In the genomic region with DNA sequence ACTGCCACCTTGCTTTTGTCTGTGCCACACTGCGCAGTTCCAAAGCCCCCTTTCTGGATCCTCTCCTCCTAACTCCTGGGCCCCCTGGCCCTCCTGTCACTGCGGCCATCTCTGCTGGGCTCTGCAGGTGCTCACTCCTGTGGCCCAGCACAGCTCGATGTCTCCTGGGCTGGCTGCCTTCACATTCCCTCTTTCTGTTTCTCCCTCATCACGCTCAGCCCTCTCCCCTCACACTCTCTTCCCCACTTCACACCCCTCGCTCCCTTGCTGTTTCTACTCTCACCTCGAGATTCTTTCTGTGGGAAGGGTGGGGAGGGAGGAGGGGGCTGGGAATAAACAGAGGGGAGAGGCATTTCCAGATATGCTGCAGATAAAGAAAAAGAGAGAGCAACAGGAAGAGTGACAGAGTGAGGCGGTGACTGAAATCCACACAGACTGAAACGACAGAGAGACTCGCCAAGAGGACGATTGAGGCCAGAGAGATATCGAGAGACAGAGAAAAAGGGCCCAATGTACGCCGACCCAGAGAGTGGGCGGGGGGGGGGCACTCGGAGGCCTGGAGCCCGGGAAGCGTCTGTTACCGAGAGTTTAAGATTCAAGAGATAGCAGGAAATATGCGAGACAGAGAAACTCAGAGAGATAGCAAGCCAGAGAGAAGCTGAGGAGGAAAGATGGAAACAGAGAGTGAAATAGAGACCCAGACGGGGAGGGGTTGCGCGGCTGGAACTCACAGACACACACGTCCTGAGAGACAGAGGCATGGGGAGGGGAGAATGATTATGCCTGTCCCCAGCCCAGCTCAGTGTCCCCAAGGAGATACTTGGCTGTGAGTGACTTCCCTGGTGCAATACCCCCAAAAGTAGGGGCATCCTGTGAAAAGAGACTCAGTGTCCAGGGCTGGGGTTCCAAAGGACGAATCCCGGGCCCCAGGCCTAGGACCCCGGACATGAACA, we compare ENCODE assay signal across 13 cellular contexts. TPM values are rescaled to one million over a fixed set of nuclear protein-coding genes. Genes with fewer than 3 reads are reported as not detected.
DNase-seq lines count a peak whose midpoint lies in the region; ATAC-seq and TF ChIP-seq lines count a peak whose summit lies in the region.
"Had no signal": no experiment of that assay in that cellular context is flagged by ENCODE, and none has a peak within 500 bp of the region (broad histone marks: within the 10 kb centered on the region; RNA-seq: fewer than 3 reads in every experiment).

No MANE protein-coding gene starts in this region.

- peak overlapping the region; percentile 60 for H3K4me3 Mint-ChIP-seq in activated naive CD4-positive, alpha-beta T cell treated with anti-CD3 and anti-CD28 coated beads for 36 hours

- no peaks in the 10 kb centered on the region for H3K27me3 Mint-ChIP-seq in activated naive CD4-positive, alpha-beta T cell treated with anti-CD3 and anti-CD28 coated beads for 36 hours (ENCODE audit: low read depth)

- no peaks in the 10 kb centered on the region for H3K36me3 Mint-ChIP-seq in activated naive CD4-positive, alpha-beta T cell treated with anti-CD3 and anti-CD28 coated beads for 36 hours (ENCODE audit: low read depth)
- H3K36me3 Mint-ChIP-seq in activated naive CD4-positive, alpha-beta T cell treated with anti-CD3 and anti-CD28 coated beads, Interleukin-2, amount 50 U/mL, for 72 hours, result no peaks in the 10 kb centered on the region

- H3K4me2 ChIP-seq in PC-9, result no peak overlapping the region

- TF ChIP-seq EP300 in suprapubic skin (IDR thresholded peaks at IDR 0.05) (no peak), gastroesophageal sphincter (IDR thresholded peaks at IDR 0.05) (no peak)

- H4K20me1 ChIP-seq in PC-9 (ENCODE audit: insufficient read depth), result no peaks in the 10 kb centered on the region

- no peak overlapping the region for H2AFZ ChIP-seq in PC-9

- no peak for TF ChIP-seq POLR2A in suprapubic skin (IDR thresholded peaks at IDR 0.05)
- no peak for TF ChIP-seq POLR2A in gastroesophageal sphincter (IDR thresholded peaks at IDR 0.05)

- peak overlapping the region; percentile 82 for H3K27ac ChIP-seq in lower lobe of right lung
- no peak overlapping the region for H3K27ac ChIP-seq in suprapubic skin
- no peak overlapping the region for H3K27ac ChIP-seq in gastroesophageal sphincter
- H3K27ac ChIP-seq in PC-9, result no peak overlapping the region

- CTCF ChIA-PET in activated naive CD4-positive, alpha-beta T cell treated with anti-CD3 and anti-CD28 coated beads for 36 hours (lab: Charles Lee), result interaction anchor here (0.5 to 0.7 kb wide), 2 partner anchors 122 to 949 kb away, joined by 3 to 5 read pairs; no protein-coding TSS in a partner anchor
- CTCF ChIA-PET in PC-9 (lab: Charles Lee), result no interaction called here

- H3K9me3 ChIP-seq in lower lobe of right lung (no peaks in the 10 kb centered on the region), suprapubic skin (no peaks in the 10 kb centered on the region), gastroesophageal sphincter (no peaks in the 10 kb centered on the region), PC-9 (ENCODE audit: insufficient read depth, low read depth) (no peaks in the 10 kb centered on the region)

- no peaks in the 10 kb centered on the region for H3K79me2 ChIP-seq in PC-9 (ENCODE audit: low read depth)

- H3K36me3 ChIP-seq in lower lobe of right lung, result no peaks in the 10 kb centered on the region
- H3K36me3 ChIP-seq in suprapubic skin, result no peaks in the 10 kb centered on the region
- no peaks in the 10 kb centered on the region for H3K36me3 ChIP-seq in gastroesophageal sphincter
- H3K36me3 ChIP-seq in PC-9 (ENCODE audit: low read depth), result no peaks in the 10 kb centered on the region

- 47% methylated on average over 26 of the region's 26 CpGs for WGBS in suprapubic skin
- 22 to 28% methylated on average over 14 to 23 of the region's 26 CpGs for WGBS in gastroesophageal sphincter (ENCODE audit: low coverage in 1 of 2), 2 donors

- H3K9me3 Mint-ChIP-seq in activated naive CD4-positive, alpha-beta T cell treated with anti-CD3 and anti-CD28 coated beads for 36 hours, result no peaks in the 10 kb centered on the region
- no peaks in the 10 kb centered on the region for H3K9me3 Mint-ChIP-seq in activated naive CD4-positive, alpha-beta T cell treated with anti-CD3 and anti-CD28 coated beads, Interleukin-2, amount 50 U/mL, for 72 hours

- peaks cover 12% of the 10 kb centered on the region for H3K4me1 Mint-ChIP-seq in activated naive CD4-positive, alpha-beta T cell treated with anti-CD3 and anti-CD28 coated beads for 36 hours (ENCODE audit: low read depth)

- intact Hi-C loops in activated naive CD4-positive, alpha-beta T cell treated with anti-CD3 and anti-CD28 coated beads for 36 hours (cut with micrococcal nuclease), result no loop called here
- intact Hi-C loops in lower lobe of right lung (cut with DNase I) (no loop called here), PC-9 (cut with micrococcal nuclease; ENCODE audit: unreplicated experiment) (no loop called here)

- H3K4me3 ChIP-seq in lower lobe of right lung, result peak overlapping the region; percentile 56
- peak overlapping the region; percentile 17 for H3K4me3 ChIP-seq in suprapubic skin
- H3K4me3 ChIP-seq in gastroesophageal sphincter, result peak overlapping the region in 1 of 2 donors; percentile 18
- H3K4me3 ChIP-seq in PC-9, result no peak overlapping the region

- TF ChIP-seq CTCF in lower lobe of right lung (IDR thresholded peaks at IDR 0.05) (no peak), suprapubic skin (IDR thresholded peaks at IDR 0.05) (no peak), gastroesophageal sphincter (IDR thresholded peaks at IDR 0.05) (no peak), PC-9 (conservative IDR thresholded peaks at IDR 0.05) (no peak)

- H3K9me2 ChIP-seq in PC-9 (ENCODE audit: insufficient read depth), result no peaks in the 10 kb centered on the region

- H3K4me1 ChIP-seq in lower lobe of right lung, result peaks cover 35% of the 10 kb centered on the region
- no peaks in the 10 kb centered on the region for H3K4me1 ChIP-seq in suprapubic skin
- peaks cover 0 to 3% (median 0%) of the 10 kb centered on the region in 3 donors for H3K4me1 ChIP-seq in gastroesophageal sphincter
- peaks cover 29% of the 10 kb centered on the region for H3K4me1 ChIP-seq in PC-9 (replicated peaks; ENCODE audit: insufficient read depth)

- POLR2A ChIA-PET in PC-9 (lab: Charles Lee; ENCODE audit: unreplicated experiment), result interaction anchor here (0.7 kb wide), 1 partner anchor 1002 kb away, joined by 4 read pairs; no protein-coding TSS in a partner anchor

- H3F3A ChIP-seq in PC-9 (ENCODE audit: insufficient read depth, low read depth), result peaks cover 25% of the 10 kb centered on the region

- H3K27ac Mint-ChIP-seq in activated naive CD4-positive, alpha-beta T cell treated with anti-CD3 and anti-CD28 coated beads for 36 hours, result peak overlapping the region; percentile 15
- H3K27ac Mint-ChIP-seq in activated naive CD4-positive, alpha-beta T cell treated with anti-CD3 and anti-CD28 coated beads, Interleukin-2, amount 50 U/mL, for 72 hours, result peak overlapping the region; percentile 47 to 70

- no peak for DNase-seq in activated naive CD4-positive, alpha-beta T cell treated with anti-CD3 and anti-CD28 coated beads for 36 hours
- DNase-seq in activated naive CD4-positive, alpha-beta T cell treated with Interleukin-2 at 50 U/mL for 16 hours, result no peak
- DNase-seq in activated naive CD4-positive, alpha-beta T cell treated with anti-CD3 and anti-CD28 coated beads, Interleukin-2, amount 50 U/mL, for 72 hours (ENCODE audit: low spot score in 2 of 2), result no peak
- DNase-seq in lower lobe of right lung (no peak), suprapubic skin (ENCODE audit: low spot score in 2 of 2) (no peak), PC-9 (no peak), OCI-M2 (lab: John Stamatoyannopoulos, UW; ENCODE audit: unreplicated experiment) (no peak)
- DNase-seq: activated gamma-delta T cell treated with Interleukin-2 at 50 U/mL for 16 hours; effector CD4-positive, alpha-beta T cell; NCI-H69; nucleus accumbens had no signal

- BruUV-seq in PC-9 (replicated peaks; lab: Mats Ljungman, UMichigan), result no TSS peak

- peak; percentile 40 to 64 for ATAC-seq in activated naive CD4-positive, alpha-beta T cell treated with anti-CD3 and anti-CD28 coated beads, Interleukin-2, amount 50 U/mL, for 72 hours
- ATAC-seq in lower lobe of right lung (peak; percentile 6 to 17), gastroesophageal sphincter (no peak)
- ATAC-seq: HCT116 had no signal

- H3K27me3 ChIP-seq in lower lobe of right lung (ENCODE audit: low read depth) (no peaks in the 10 kb centered on the region), suprapubic skin (no peaks in the 10 kb centered on the region), gastroesophageal sphincter (peaks cover 35% of the 10 kb centered on the region), PC-9 (ENCODE audit: insufficient read depth, low read depth) (no peaks in the 10 kb centered on the region)

RNA-seq across cellular contexts. Expression of a gene that starts 0.7 kb away (rescaled TPM):
- under 1 TPM; 0.19 to 0.25 TPM for total RNA-seq in activated naive CD4-positive, alpha-beta T cell treated with anti-CD3 and anti-CD28 coated beads for 36 hours
- total RNA-seq in activated naive CD4-positive, alpha-beta T cell treated with anti-CD3 and anti-CD28 coated beads, Interleukin-2, amount 50 U/mL, for 72 hours, result 1 to 10 TPM in 1 of 2 donors, under 1 TPM in 1; 0.61 to 1.5 TPM
- total RNA-seq in lower lobe of right lung, result 214 TPM
- total RNA-seq in suprapubic skin, result 1 to 10 TPM in 3 of 4 donors, under 1 TPM in 1; 0.60 to 2.7 (median 2.1) TPM
- total RNA-seq in gastroesophageal sphincter, result 10 to 100 TPM in 2 of 4 donors, 1 to 10 TPM in 2; 2.7 to 26.8 (median 10.1) TPM
- not detected in 2 replicates for total RNA-seq in PC-9 (2021)

RNA-seq across cellular contexts. Expression of a gene that starts 17.9 kb away (rescaled TPM):
- total RNA-seq in activated naive CD4-positive, alpha-beta T cell treated with anti-CD3 and anti-CD28 coated beads for 36 hours, result 100 to 1,000 TPM; 122 to 141 TPM
- 100 to 1,000 TPM; 113 to 117 TPM for total RNA-seq in activated naive CD4-positive, alpha-beta T cell treated with anti-CD3 and anti-CD28 coated beads, Interleukin-2, amount 50 U/mL, for 72 hours
- total RNA-seq in lower lobe of right lung (59.4 TPM), suprapubic skin (10 to 100 TPM; 47.7 to 91.3 (median 73.6) TPM), gastroesophageal sphincter (10 to 100 TPM; 52.6 to 68.5 (median 61.3) TPM), PC-9 (2021) (138 and 200 TPM in 2 replicates)

RNA-seq across cellular contexts. Expression of a gene that starts 31.8 kb away (rescaled TPM):
- total RNA-seq in activated naive CD4-positive, alpha-beta T cell treated with anti-CD3 and anti-CD28 coated beads for 36 hours, result 1 to 10 TPM; 2.2 to 2.6 TPM
- 1 to 10 TPM; 1.6 to 4.8 TPM for total RNA-seq in activated naive CD4-positive, alpha-beta T cell treated with anti-CD3 and anti-CD28 coated beads, Interleukin-2, amount 50 U/mL, for 72 hours
- total RNA-seq in lower lobe of right lung (17.1 TPM), suprapubic skin (10 to 100 TPM in 2 of 4 donors, 1 to 10 TPM in 2; 3.8 to 15.4 (median 7.9) TPM), gastroesophageal sphincter (10 to 100 TPM in 2 of 4 donors, 1 to 10 TPM in 2; 6.5 to 13.9 (median 10.0) TPM), PC-9 (2021) (21.6 and 25.7 TPM in 2 replicates)
